ENCODE assay signal across 33 cellular contexts in the genomic region with DNA sequence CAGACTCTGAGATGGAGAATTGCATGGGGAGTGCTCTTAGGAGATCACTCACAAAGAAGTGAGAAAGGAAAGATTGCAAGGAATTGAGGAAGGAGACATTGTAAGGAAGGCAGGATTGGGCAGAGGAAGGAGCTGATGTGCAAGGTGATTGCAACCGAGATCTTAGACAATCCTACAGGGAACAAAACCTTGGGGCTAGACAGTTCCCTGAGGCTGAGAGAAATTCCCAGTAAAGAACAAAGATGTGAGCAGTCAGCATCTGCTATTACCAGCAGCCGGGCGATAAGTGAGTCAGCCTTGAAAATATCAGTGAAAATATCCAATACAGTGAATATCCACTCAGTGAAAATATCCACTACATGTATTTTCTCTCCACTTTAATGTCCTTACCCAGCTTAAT.
DNase-seq lines count a peak whose midpoint lies in the region; FAIRE-seq and TF ChIP-seq lines count a peak whose summit lies in the region.
"Had no signal": no experiment of that assay in that cellular context is flagged by ENCODE, and none has a peak within 500 bp of the region (broad histone marks: within the 10 kb centered on the region; RNA-seq: fewer than 3 reads in every experiment).

No MANE protein-coding gene starts in this region.

- H3K23ac ChIP-seq in trophoblast cell (ENCODE audit: low read length): no peak overlapping the region

- H3K9me3 ChIP-seq in esophagus muscularis mucosa (no peaks in the 10 kb centered on the region), trophoblast cell (ENCODE audit: insufficient read depth, low read depth, low read length) (no peaks in the 10 kb centered on the region), smooth muscle cell (replicated peaks; ENCODE audit: low read depth) (no peaks in the 10 kb centered on the region)
- H3K9me3 ChIP-seq: A549; BE2C; BLaER1; BLaER1 treated with 17β-estradiol and CSF1 and Interleukin-3, amounts not matched to agents 10 nM and 100 nM; Caco-2 had no signal

- intact Hi-C loops in esophagus muscularis mucosa (cut with DNase I): no loop called here

- no peak overlapping the region for H2AK5ac ChIP-seq in trophoblast cell (ENCODE audit: low read length)

- no peaks in the 10 kb centered on the region for H3K79me2 ChIP-seq in trophoblast cell (ENCODE audit: control insufficient read depth, insufficient read depth, low read length, poor library complexity)
- no peaks in the 10 kb centered on the region for H3K79me2 ChIP-seq in smooth muscle cell (ENCODE audit: low read depth)

- TF ChIP-seq EP300 in esophagus muscularis mucosa (IDR thresholded peaks at IDR 0.05): no peak

- H3K9ac ChIP-seq in trophoblast cell (ENCODE audit: low read length) (no peak overlapping the region), smooth muscle cell (ENCODE audit: low read depth) (no peak overlapping the region)
- H3K9ac ChIP-seq: BLaER1; BLaER1 treated with 17β-estradiol and CSF1 and Interleukin-3, amounts not matched to agents 10 nM and 100 nM had no signal

- 96% methylated on average over 3 of the region's 3 CpGs for WGBS in esophagus muscularis mucosa
- WGBS in trophoblast cell (ENCODE audit: extremely low coverage, insufficient coverage, insufficient read length): no CpG with 5 or more reads among the region's 3 CpGs
- 38% methylated on average over 3 of the region's 3 CpGs for WGBS in smooth muscle cell (ENCODE audit: low lambda C conversion rate)

- H2BK5ac ChIP-seq in trophoblast cell (ENCODE audit: low read depth, low read length, poor library complexity): no peak overlapping the region

- no peak overlapping the region for H2BK12ac ChIP-seq in trophoblast cell (ENCODE audit: low read length)

- H4K8ac ChIP-seq in trophoblast cell (ENCODE audit: low read depth, low read length): no peak overlapping the region

- H3K27ac ChIP-seq in esophagus muscularis mucosa (replicated peaks in 1 of 4) (no peak overlapping the region), trophoblast cell (ENCODE audit: low read depth, low read length) (no peak overlapping the region), smooth muscle cell (ENCODE audit: low read depth) (no peak overlapping the region)
- H3K27ac ChIP-seq: 22Rv1; A549; BLaER1; BLaER1 treated with 17β-estradiol and CSF1 and Interleukin-3, amounts not matched to agents 10 nM and 100 nM; C4-2B had no signal

- no peak overlapping the region for H2BK120ac ChIP-seq in trophoblast cell (ENCODE audit: insufficient read depth, low read length, poor library complexity)

- H3K4me1 ChIP-seq in esophagus muscularis mucosa: no peaks in the 10 kb centered on the region
- H3K4me1 ChIP-seq in trophoblast cell (ENCODE audit: control insufficient read depth in 1 of 2, insufficient read depth in 2 of 2, low read length in 2 of 2): no peaks in the 10 kb centered on the region
- H3K4me1 ChIP-seq in smooth muscle cell (ENCODE audit: low read depth): peaks cover 2% of the 10 kb centered on the region
- H3K4me1 ChIP-seq: A549; BE2C; BLaER1; BLaER1 treated with 17β-estradiol and CSF1 and Interleukin-3, amounts not matched to agents 10 nM and 100 nM had no signal

- peaks cover 7% of the 10 kb centered on the region for H3F3A ChIP-seq in smooth muscle cell (ENCODE audit: low read depth)

- H4K12ac ChIP-seq in trophoblast cell (ENCODE audit: low read depth, low read length): no peak overlapping the region

- H3K18ac ChIP-seq in trophoblast cell (ENCODE audit: low read length): no peak overlapping the region

- H4K91ac ChIP-seq in trophoblast cell (ENCODE audit: low read depth, low read length): no peak overlapping the region

- no peak for FAIRE-seq in GM12891 (lab: Jason Lieb, UNC)
- FAIRE-seq: A204.1, A549, D721Med had no signal

- no peak overlapping the region for H3K4ac ChIP-seq in trophoblast cell (ENCODE audit: low read depth, low read length)

- no peaks in the 10 kb centered on the region for H3K36me3 ChIP-seq in esophagus muscularis mucosa
- no peaks in the 10 kb centered on the region for H3K36me3 ChIP-seq in trophoblast cell (ENCODE audit: control insufficient read depth in 1 of 2, insufficient read depth in 2 of 2, low read length in 2 of 2)
- H3K36me3 ChIP-seq in smooth muscle cell (ENCODE audit: low read depth): no peaks in the 10 kb centered on the region
- H3K36me3 ChIP-seq: BE2C; BLaER1; BLaER1 treated with 17β-estradiol and CSF1 and Interleukin-3, amounts not matched to agents 10 nM and 100 nM had no signal

- DNase-seq in esophagus muscularis mucosa (ENCODE audit: extremely low spot score) (peak; percentile 72), trophoblast cell (peak; percentile 74 to 83), smooth muscle cell (lab: John Stamatoyannopoulos, UW; ENCODE audit: unreplicated experiment) (no peak), GM03348 (ENCODE audit: low spot score) (no peak), GM12891 (ENCODE audit: insufficient read length, low spot score) (no peak), NCI-H2227 (lab: John Stamatoyannopoulos, UW; ENCODE audit: unreplicated experiment) (no peak)
- DNase-seq: 8988T; ACHN; AML-193; BE2C; C1 segment of cervical spinal cord; Caco-2; Calu3; CD4-positive, alpha-beta memory T cell; CD4-positive, alpha-beta T cell; CD4-positive, CD25-positive, alpha-beta regulatory T cell; CD8-positive, alpha-beta memory T cell; CD8-positive, alpha-beta T cell; COR-L47; DMS 273 treated with DMSO at 0.1 percent for 48 hours; DMS153; DMS53; DMS79; DMS79 treated with DMSO at 0.1 percent for 48 hours; DND-41; EL had no signal

- no peak overlapping the region for H3K14ac ChIP-seq in trophoblast cell (ENCODE audit: low read length)

- no peak overlapping the region for H2AFZ ChIP-seq in trophoblast cell (ENCODE audit: insufficient read depth, low read length, poor library complexity)
- no peak overlapping the region for H2AFZ ChIP-seq in smooth muscle cell (ENCODE audit: low read depth)

- H3K4me2 ChIP-seq in trophoblast cell (ENCODE audit: low read length): no peak overlapping the region
- peak overlapping the region; percentile 52 for H3K4me2 ChIP-seq in smooth muscle cell
- H3K4me2 ChIP-seq: A549; BLaER1; BLaER1 treated with 17β-estradiol and CSF1 and Interleukin-3, amounts not matched to agents 10 nM and 100 nM had no signal

- TF ChIP-seq CTCF in esophagus muscularis mucosa (IDR thresholded peaks at IDR 0.05) (no peak), smooth muscle cell (IDR thresholded peaks at IDR 0.05; ENCODE audit: borderline replicate concordance, insufficient read depth, poor library complexity, severe bottlenecking) (no peak)

- H4K20me1 ChIP-seq in smooth muscle cell (ENCODE audit: low read depth): peaks cover 7% of the 10 kb centered on the region
- H4K20me1 ChIP-seq: BLaER1; BLaER1 treated with 17β-estradiol and CSF1 and Interleukin-3, amounts not matched to agents 10 nM and 100 nM had no signal

- no peak for TF ChIP-seq POLR2A in esophagus muscularis mucosa (IDR thresholded peaks at IDR 0.05; ENCODE audit: low read depth)
- no peak for TF ChIP-seq POLR2A in GM12891 (IDR thresholded peaks at IDR 0.05; ENCODE audit: low read depth, low read length)

- H3K27me3 ChIP-seq in esophagus muscularis mucosa (no peaks in the 10 kb centered on the region), trophoblast cell (ENCODE audit: insufficient read depth, low read length) (no peaks in the 10 kb centered on the region), smooth muscle cell (ENCODE audit: low read depth) (no peaks in the 10 kb centered on the region)
- H3K27me3 ChIP-seq: BE2C; BLaER1; BLaER1 treated with 17β-estradiol and CSF1 and Interleukin-3, amounts not matched to agents 10 nM and 100 nM had no signal

- no peak overlapping the region for H3K4me3 ChIP-seq in esophagus muscularis mucosa
- no peak overlapping the region for H3K4me3 ChIP-seq in trophoblast cell (ENCODE audit: low read depth, low read length)
- H3K4me3 ChIP-seq in smooth muscle cell: no peak overlapping the region
- H3K4me3 ChIP-seq: A549; BLaER1; BLaER1 treated with 17β-estradiol and CSF1 and Interleukin-3, amounts not matched to agents 10 nM and 100 nM had no signal

- peaks cover 1% of the 10 kb centered on the region for H3K79me1 ChIP-seq in trophoblast cell (ENCODE audit: low read length)

TF ChIP-seq in GM12891, 5 proteins besides CTCF, POLR2A, EP300 and RAD21:
- no peak for TF ChIP-seq TAF1 (IDR thresholded peaks at IDR 0.05; ENCODE audit: low read depth, low read length)
- no peak for TF ChIP-seq POLR2AphosphoS5 (IDR thresholded peaks at IDR 0.05; ENCODE audit: low read depth, low read length)
- TF ChIP-seq POU2F2 (IDR thresholded peaks at IDR 0.05; ENCODE audit: low read depth, low read length): no peak
- no peak for TF ChIP-seq SPI1 (IDR thresholded peaks at IDR 0.05; ENCODE audit: low read depth, low read length)
- no peak for TF ChIP-seq PAX5 (IDR thresholded peaks at IDR 0.05; ENCODE audit: insufficient read depth, low read length, severe bottlenecking)
TF ChIP-seq in GM12891: peak in this region for 0.

Comparison
In these comparisons a context has a peak if more than half of its experiments do, and no peak if none do; other contexts are left out.
1. DNase-seq: peak in esophagus muscularis mucosa (single experiment) and trophoblast cell (2 of 2); none in smooth muscle cell (single experiment), GM03348 (single experiment), GM12891 (single experiment) and NCI-H2227 (single experiment).